21 cellular contexts compared by ENCODE assay signal in genomic region chr14:22739423-22739822, GRCh38. TPM values are rescaled to one million over a fixed set of nuclear protein-coding genes. Genes with fewer than 3 reads are reported as not detected.
A peak's percentile ranks its signal among the peaks of the same experiment; 100 is the strongest.
DNase-seq lines count a peak whose midpoint lies in the region; ATAC-seq and TF ChIP-seq lines count a peak whose summit lies in the region.
"Had no signal": no experiment of that assay in that cellular context is flagged by ENCODE, and none has a peak within 500 bp of the region (broad histone marks: within the 10 kb centered on the region; RNA-seq: fewer than 3 reads in every experiment).

No MANE protein-coding gene starts in this region.

- TF ChIP-seq CTCF in fibroblast of the aortic adventitia (IDR thresholded peaks at IDR 0.05; ENCODE audit: insufficient read depth, low read length) = no peak
- no peak for TF ChIP-seq CTCF in natural killer cell (IDR thresholded peaks at IDR 0.05)

- H3K27ac Mint-ChIP-seq in natural killer cell = no peak overlapping the region
- H3K27ac Mint-ChIP-seq: CD4-positive, alpha-beta memory T cell; GM23338; H9 had no signal

- intact Hi-C loops in natural killer cell (cut with micrococcal nuclease) = no loop called here

- peak overlapping the region; percentile 65 for H3K27ac ChIP-seq in mesodermal cell (ENCODE audit: low read depth, low read length, severe bottlenecking)
- H3K27ac ChIP-seq: KMS-11, PC-9 had no signal

- peaks cover 17% of the 10 kb centered on the region for H3K9me3 ChIP-seq in mesodermal cell (ENCODE audit: control insufficient read depth, low read length)

- no CpG with 5 or more reads among the region's 1 CpG for WGBS in mesodermal cell (ENCODE audit: insufficient coverage in 2 of 2), 2 experiments

- H3K4me3 ChIP-seq in fibroblast of the aortic adventitia (ENCODE audit: low read depth, low read length) = no peak overlapping the region
- H3K4me3 ChIP-seq in mesodermal cell (ENCODE audit: extremely low read depth, insufficient read depth, low read length, poor library complexity, severe bottlenecking) = no peak overlapping the region
- H3K4me3 ChIP-seq: GM23338, PC-9 had no signal

- H3K36me3 ChIP-seq in mesodermal cell (ENCODE audit: control insufficient read depth, insufficient read depth, low read length) = no peaks in the 10 kb centered on the region

- H3K4me1 Mint-ChIP-seq in activated T-cell treated with anti-CD3 and anti-CD28 coated beads, Interleukin-2, amount 50 U/mL, for 4 hours (ENCODE audit: low read depth) = peaks cover 4% of the 10 kb centered on the region
- no peaks in the 10 kb centered on the region for H3K4me1 Mint-ChIP-seq in natural killer cell
- H3K4me1 Mint-ChIP-seq: GM23338, H9 had no signal

- peaks cover 12% of the 10 kb centered on the region for H3K4me1 ChIP-seq in mesodermal cell (ENCODE audit: control insufficient read depth, insufficient read depth, low read length, poor library complexity, severe bottlenecking)

- H3K9me3 Mint-ChIP-seq in activated T-cell treated with anti-CD3 and anti-CD28 coated beads, Interleukin-2, amount 50 U/mL, for 4 hours = no peaks in the 10 kb centered on the region
- no peaks in the 10 kb centered on the region for H3K9me3 Mint-ChIP-seq in natural killer cell

- H3K27me3 Mint-ChIP-seq in activated T-cell treated with anti-CD3 and anti-CD28 coated beads, Interleukin-2, amount 50 U/mL, for 4 hours (ENCODE audit: low read depth) = peaks cover 6% of the 10 kb centered on the region
- peaks cover 8 to 14% of the 10 kb centered on the region in 2 donors for H3K27me3 Mint-ChIP-seq in natural killer cell (ENCODE audit: low read depth in 2 of 2)

- no peaks in the 10 kb centered on the region for H3K36me3 Mint-ChIP-seq in activated T-cell treated with anti-CD3 and anti-CD28 coated beads, Interleukin-2, amount 50 U/mL, for 4 hours (ENCODE audit: insufficient read depth)
- H3K36me3 Mint-ChIP-seq in natural killer cell = no peaks in the 10 kb centered on the region
- H3K36me3 Mint-ChIP-seq: CD4-positive, alpha-beta memory T cell had no signal

- ATAC-seq in activated T-cell treated with anti-CD3 and anti-CD28 coated beads, Interleukin-2, amount 50 U/mL, for 4 hours = no peak
- ATAC-seq in natural killer cell = no peak
- ATAC-seq: GM23338, Right ventricle myocardium inferior had no signal

- no peak overlapping the region for H3K4me3 Mint-ChIP-seq in activated T-cell treated with anti-CD3 and anti-CD28 coated beads, Interleukin-2, amount 50 U/mL, for 4 hours
- H3K4me3 Mint-ChIP-seq in natural killer cell = no peak overlapping the region
- H3K4me3 Mint-ChIP-seq: CD4-positive, alpha-beta memory T cell; GM23338; H9 had no signal

- DNase-seq in NCI-H226 (peak; percentile 49), dermis blood vessel endothelial cell (peak; percentile 85), fibroblast of the aortic adventitia (ENCODE audit: low read depth) (peak; percentile 35), natural killer cell (no peak), AG20443 (ENCODE audit: low spot score) (no peak), cerebellum (ENCODE audit: low spot score) (no peak)
- no peak for DNase-seq in activated T-cell treated with anti-CD3 and anti-CD28 coated beads, Interleukin-2, amount 50 U/mL, for 4 hours
- DNase-seq: AML-193; C1 segment of cervical spinal cord; CD4-positive, alpha-beta memory T cell; COR-L47; H9; IMR-90; MM.1S; NCI-H2029 treated with DMSO at 0.1 percent for 48 hours; NCI-H526 treated with DMSO at 0.1 percent for 48 hours; PC-9 had no signal

RNA-seq across cellular contexts. Expression of gene OXA1L, which starts 27.1 kb away (rescaled TPM):
- 48.8 and 70.6 TPM in 2 replicates for total RNA-seq in dermis blood vessel endothelial cell
- 50.9 and 66.4 TPM in 2 replicates for total RNA-seq in fibroblast of the aortic adventitia (ENCODE audit: low replicate concordance)
- 123 TPM for polyA plus RNA-seq in mesodermal cell (2013, experiment 1 of 2)
- 125 TPM for polyA plus RNA-seq in mesodermal cell (2013, experiment 2 of 2)
- total RNA-seq in activated T-cell treated with anti-CD3 and anti-CD28 coated beads, Interleukin-2, amount 50 U/mL, for 4 hours = 100 to 1,000 TPM; 133 to 139 (median 138) TPM
- 100 to 1,000 TPM; 121 to 143 (median 125) TPM for total RNA-seq in natural killer cell
- 46.3 TPM for total RNA-seq in cerebellum

Comparison
In these comparisons a context has a peak if more than half of its experiments do, and no peak if none do; other contexts are left out.
1. DNase-seq: peak in NCI-H226 (single experiment), dermis blood vessel endothelial cell (single experiment) and fibroblast of the aortic adventitia (single experiment); none in activated T-cell treated with anti-CD3 and anti-CD28 coated beads, Interleukin-2, amount 50 U/mL, for 4 hours (single experiment), natural killer cell (single experiment), AG20443 (single experiment) and cerebellum (single experiment).